ENCODE assay signal across 9 cellular contexts in genomic region chr3:22959593-22959992, GRCh38.
DNase-seq lines count a peak whose midpoint lies in the region; ATAC-seq and TF ChIP-seq lines count a peak whose summit lies in the region.
"Had no signal": no experiment of that assay in that cellular context is flagged by ENCODE, and none has a peak within 500 bp of the region (broad histone marks: within the 10 kb centered on the region; RNA-seq: fewer than 3 reads in every experiment).

No MANE protein-coding gene starts in this region.

- H3K27ac ChIP-seq in CD4-positive, alpha-beta T cell (ENCODE audit: low read depth, low read length) = no peak overlapping the region

- DNase-seq in GM13976 (ENCODE audit: low spot score) (peak; percentile 48), KG1 (lab: John Stamatoyannopoulos, UW) (no peak)
- DNase-seq in activated CD4-positive, alpha-beta T cell treated with anti-CD3 and anti-CD28 coated beads, Interleukin-2, amount 10 ng/mL, durations not matched to agents 24 days and 14 days = no peak
- DNase-seq in CD4-positive, alpha-beta T cell = no peak

- no peaks in the 10 kb centered on the region for H3K4me1 Mint-ChIP-seq in activated T-helper 17 cell treated with anti-CD3 and anti-CD28 coated beads, Interleukin-2, amount 50 U/mL, for 72 hours
- H3K4me1 Mint-ChIP-seq in activated CD4-positive, alpha-beta T cell treated with anti-CD3 and anti-CD28 coated beads, Interleukin-2, amount 10 ng/mL, durations not matched to agents 24 days and 14 days = peaks cover 2% of the 10 kb centered on the region
- no peaks in the 10 kb centered on the region for H3K4me1 Mint-ChIP-seq in CD4-positive, alpha-beta T cell (ENCODE audit: low read depth)

- CTCF ChIA-PET in CD4-positive, alpha-beta T cell (lab: Charles Lee) = no interaction called here

- in situ Hi-C loops in GM13976 (cut with MboI; ENCODE audit: low sequenced_read_pairs, unreplicated experiment) = no loop called here

- intact Hi-C loops in activated CD4-positive, alpha-beta T cell treated with anti-CD3 and anti-CD28 coated beads, Interleukin-2, amount 10 ng/mL, durations not matched to agents 24 days and 14 days (cut with micrococcal nuclease) = no loop called here
- intact Hi-C loops in CD4-positive, alpha-beta T cell (cut with DNase I, micrococcal nuclease) = no loop called here

- H3K36me3 Mint-ChIP-seq in activated T-helper 17 cell treated with anti-CD3 and anti-CD28 coated beads, Interleukin-2, amount 50 U/mL, for 72 hours (ENCODE audit: low read depth) = no peaks in the 10 kb centered on the region
- H3K36me3 Mint-ChIP-seq in activated CD4-positive, alpha-beta T cell treated with anti-CD3 and anti-CD28 coated beads, Interleukin-2, amount 10 ng/mL, durations not matched to agents 24 days and 14 days (ENCODE audit: low read depth) = no peaks in the 10 kb centered on the region
- H3K36me3 Mint-ChIP-seq in CD4-positive, alpha-beta T cell (ENCODE audit: low read depth) = no peaks in the 10 kb centered on the region

- no peaks in the 10 kb centered on the region for H3K9me3 ChIP-seq in CD4-positive, alpha-beta T cell (ENCODE audit: control insufficient read depth, low read length)
- H3K9me3 ChIP-seq: mucosa of descending colon had no signal

- POLR2A ChIA-PET in CD4-positive, alpha-beta T cell (lab: Charles Lee) = no interaction called here

- H3K27me3 ChIP-seq in CD4-positive, alpha-beta T cell (ENCODE audit: control insufficient read depth, insufficient read depth, low read length) = no peaks in the 10 kb centered on the region

- no peaks in the 10 kb centered on the region for H3K9me3 Mint-ChIP-seq in activated T-helper 17 cell treated with anti-CD3 and anti-CD28 coated beads, Interleukin-2, amount 50 U/mL, for 72 hours
- no peaks in the 10 kb centered on the region for H3K9me3 Mint-ChIP-seq in activated CD4-positive, alpha-beta T cell treated with anti-CD3 and anti-CD28 coated beads, Interleukin-2, amount 10 ng/mL, durations not matched to agents 24 days and 14 days
- H3K9me3 Mint-ChIP-seq in CD4-positive, alpha-beta T cell = no peaks in the 10 kb centered on the region

- H3K27ac Mint-ChIP-seq in activated T-helper 17 cell treated with anti-CD3 and anti-CD28 coated beads, Interleukin-2, amount 50 U/mL, for 72 hours = no peak overlapping the region
- no peak overlapping the region for H3K27ac Mint-ChIP-seq in activated CD4-positive, alpha-beta T cell treated with anti-CD3 and anti-CD28 coated beads, Interleukin-2, amount 10 ng/mL, durations not matched to agents 24 days and 14 days
- no peak overlapping the region for H3K27ac Mint-ChIP-seq in CD4-positive, alpha-beta T cell

- no peaks in the 10 kb centered on the region for H3K27me3 Mint-ChIP-seq in activated T-helper 17 cell treated with anti-CD3 and anti-CD28 coated beads, Interleukin-2, amount 50 U/mL, for 72 hours
- H3K27me3 Mint-ChIP-seq in activated CD4-positive, alpha-beta T cell treated with anti-CD3 and anti-CD28 coated beads, Interleukin-2, amount 10 ng/mL, durations not matched to agents 24 days and 14 days = no peaks in the 10 kb centered on the region
- H3K27me3 Mint-ChIP-seq in CD4-positive, alpha-beta T cell = no peaks in the 10 kb centered on the region

- ATAC-seq in GM19463 (IDR thresholded peaks at IDR 0.05; ENCODE audit: unreplicated experiment) = peak; percentile 95
- peak; percentile 75 for ATAC-seq in HG02970 (IDR thresholded peaks at IDR 0.05; ENCODE audit: low FRiP score, unreplicated experiment)
- ATAC-seq in activated T-helper 17 cell treated with anti-CD3 and anti-CD28 coated beads, Interleukin-2, amount 50 U/mL, for 72 hours (replicated peaks) = peak; percentile 39
- ATAC-seq in esophagus mucosa = no peak
- no peak for ATAC-seq in CD4-positive, alpha-beta T cell (ENCODE audit: poor library complexity)

- TF ChIP-seq CTCF in GM13976 (IDR thresholded peaks at IDR 0.05; ENCODE audit: borderline replicate concordance, control extremely low read depth, extremely low read depth, insufficient read depth, missing control alignments) = no peak
- TF ChIP-seq CTCF in CD4-positive, alpha-beta T cell (IDR thresholded peaks at IDR 0.05) = no peak

- no peak overlapping the region for H3K4me3 Mint-ChIP-seq in activated T-helper 17 cell treated with anti-CD3 and anti-CD28 coated beads, Interleukin-2, amount 50 U/mL, for 72 hours
- H3K4me3 Mint-ChIP-seq in activated CD4-positive, alpha-beta T cell treated with anti-CD3 and anti-CD28 coated beads, Interleukin-2, amount 10 ng/mL, durations not matched to agents 24 days and 14 days = no peak overlapping the region
- H3K4me3 Mint-ChIP-seq in CD4-positive, alpha-beta T cell = no peak overlapping the region

Comparison
In these comparisons a context has a peak if more than half of its experiments do, and no peak if none do; other contexts are left out.
1. ATAC-seq: peak in GM19463 (single experiment), HG02970 (single experiment) and activated T-helper 17 cell treated with anti-CD3 and anti-CD28 coated beads, Interleukin-2, amount 50 U/mL, for 72 hours (single experiment); none in esophagus mucosa (single experiment) and CD4-positive, alpha-beta T cell (single experiment).